Comparison of ENCODE assay signal across 1 cellular context in genomic region chr16:29775742-29776408, GRCh38.
TF ChIP-seq lines count a peak whose summit lies in the region.

No MANE protein-coding gene starts in this region.

TF ChIP-seq in HEK293, 187 proteins besides CTCF, POLR2A, EP300 and RAD21 (continued from another document):
- TF ChIP-seq ZBTB20 (tag by site-specific recombination; IDR thresholded peaks at IDR 0.05) (0 out of 2 replicates have a peak, but pooled peaks have one; percentile 14), ZNF148 (tag by site-specific recombination; IDR thresholded peaks at IDR 0.05; ENCODE audit: borderline replicate concordance) (no peak), IKZF3 (tag by site-specific recombination; IDR thresholded peaks at IDR 0.05) (0 out of 2 replicates have a peak, but pooled peaks have one; percentile 12), ZNF629 (tag by site-specific recombination; IDR thresholded peaks at IDR 0.05) (peak; percentile 59), ZNF837 (tag by site-specific recombination; IDR thresholded peaks at IDR 0.05) (no peak), ZNF777 (tag by site-specific recombination; IDR thresholded peaks at IDR 0.05; ENCODE audit: borderline replicate concordance) (no peak), ZBTB21 (tag by site-specific recombination; IDR thresholded peaks at IDR 0.05) (0 out of 2 replicates have a peak, but pooled peaks have one; percentile 37), ZNF398 (tag by site-specific recombination; IDR thresholded peaks at IDR 0.05) (peak; percentile 84), ZNF341 (tag by site-specific recombination; IDR thresholded peaks at IDR 0.05; ENCODE audit: low read depth) (peak; percentile 62), ZNF768 (tag by site-specific recombination; IDR thresholded peaks at IDR 0.05) (no peak), ZNF184 (tag by site-specific recombination; IDR thresholded peaks at IDR 0.05) (peak; percentile 44; the same call in 1 of the 2 replicates), KLF17 (tag by site-specific recombination; IDR thresholded peaks at IDR 0.05) (peak; percentile 80), BCL6B (tag by site-specific recombination; IDR thresholded peaks at IDR 0.05) (no peak), PRDM10 (tag by site-specific recombination; IDR thresholded peaks at IDR 0.05) (peak; percentile 93), ZBTB17 (tag by site-specific recombination; IDR thresholded peaks at IDR 0.05) (peak; percentile 74), HOXC10 (CRISPR knock-in tag; IDR thresholded peaks at IDR 0.05) (no peak), PRDM1 (tag by site-specific recombination; IDR thresholded peaks at IDR 0.05) (peak; percentile 92), ZNF248 (tag by site-specific recombination; IDR thresholded peaks at IDR 0.05) (no peak), ZNF223 (tag by site-specific recombination; IDR thresholded peaks at IDR 0.05) (no peak), ZNF394 (tag by site-specific recombination; IDR thresholded peaks at IDR 0.05; ENCODE audit: borderline replicate concordance) (no peak), ZNF514 (tag by site-specific recombination; IDR thresholded peaks at IDR 0.05) (no peak), ZNF544 (tag by site-specific recombination; IDR thresholded peaks at IDR 0.05) (no peak), KLF7 (tag by site-specific recombination; IDR thresholded peaks at IDR 0.05; ENCODE audit: borderline replicate concordance) (no peak), ATF2 (tag by site-specific recombination; IDR thresholded peaks at IDR 0.05; ENCODE audit: low read depth) (peak; percentile 81), YY1 (tag by site-specific recombination; IDR thresholded peaks at IDR 0.05) (no peak), KLF1 (tag by site-specific recombination; IDR thresholded peaks at IDR 0.05) (peak; percentile 42; the same call in 1 of the 2 replicates), ZNF366 (tag by site-specific recombination; conservative IDR thresholded peaks at IDR 0.05) (peak; percentile 63), ZEB2 (tag by site-specific recombination; IDR thresholded peaks at IDR 0.05) (0 out of 2 replicates have a peak, but pooled peaks have one; percentile 37), SCRT1 (tag by site-specific recombination; IDR thresholded peaks at IDR 0.05; ENCODE audit: borderline replicate concordance) (no peak), ZNF214 (tag by site-specific recombination; IDR thresholded peaks at IDR 0.05; ENCODE audit: borderline replicate concordance) (no peak), PRDM6 (tag by site-specific recombination; IDR thresholded peaks at IDR 0.05) (no peak)
